1 cellular context compared by ENCODE assay signal in the genomic region with DNA sequence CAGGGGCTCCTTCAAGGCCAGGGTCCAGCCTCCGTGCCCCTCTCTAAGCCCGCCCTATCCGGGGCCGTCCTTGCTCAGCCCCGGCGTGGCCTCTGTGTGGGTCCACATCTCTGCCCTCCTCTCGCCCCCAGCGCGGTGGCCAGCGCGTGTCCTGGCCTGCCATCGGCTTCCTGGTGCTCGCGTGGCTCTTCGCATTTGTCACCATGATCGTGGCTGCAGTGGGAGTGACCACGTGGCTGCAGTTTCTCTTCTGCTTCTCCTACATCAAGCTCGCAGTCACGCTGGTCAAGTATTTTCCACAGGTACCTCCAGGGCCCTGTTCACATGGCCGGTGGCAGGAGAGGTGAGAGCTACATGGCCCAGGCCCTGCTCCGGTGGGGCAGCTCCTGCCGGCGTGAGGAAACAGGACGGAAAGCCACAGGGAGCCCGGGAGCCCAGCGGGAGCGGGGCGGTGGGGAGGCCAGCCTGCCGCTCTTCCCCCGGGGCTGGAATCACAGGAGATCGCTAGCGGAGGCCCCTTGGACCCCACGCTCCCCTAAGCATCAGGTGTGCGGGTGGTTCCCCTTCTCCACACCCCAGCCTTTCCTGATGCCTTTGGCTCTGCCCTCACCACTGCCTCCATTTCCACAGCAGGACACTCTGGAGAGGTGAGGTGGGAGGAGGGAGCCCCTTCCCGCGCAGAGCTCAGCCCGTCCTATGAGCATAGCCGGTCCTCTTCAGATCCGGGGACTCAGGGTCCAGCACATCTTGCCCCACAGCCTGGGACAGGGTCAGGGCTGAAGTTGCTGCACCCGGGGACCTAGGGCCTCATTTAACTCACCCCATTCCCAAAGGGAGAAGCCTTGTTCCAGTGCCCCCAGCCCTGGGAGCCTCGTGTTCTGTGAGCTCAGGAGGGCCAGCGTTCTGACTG.
TF ChIP-seq lines count a peak whose summit lies in the region.

No MANE protein-coding gene starts in this region.

TF ChIP-seq in HepG2, 621 proteins besides CTCF, POLR2A, EP300 and RAD21:
- TF ChIP-seq AGO2 (optimal IDR thresholded peaks at IDR 0.05; ENCODE audit: low read depth, low read length) (peak; percentile 68), RBFOX2 (IDR thresholded peaks at IDR 0.05; ENCODE audit: low read depth, low read length) (0 out of 2 replicates have a peak, but pooled peaks have one; percentile 22), AGO1 (IDR thresholded peaks at IDR 0.05; ENCODE audit: low read depth, low read length, poor library complexity, severe bottlenecking) (peak; percentile 88), HES4 (CRISPR knock-in tag; IDR thresholded peaks at IDR 0.05; ENCODE audit: borderline replicate concordance) (no peak)
